ENCODE assay signal across 20 cellular contexts in the genomic region with DNA sequence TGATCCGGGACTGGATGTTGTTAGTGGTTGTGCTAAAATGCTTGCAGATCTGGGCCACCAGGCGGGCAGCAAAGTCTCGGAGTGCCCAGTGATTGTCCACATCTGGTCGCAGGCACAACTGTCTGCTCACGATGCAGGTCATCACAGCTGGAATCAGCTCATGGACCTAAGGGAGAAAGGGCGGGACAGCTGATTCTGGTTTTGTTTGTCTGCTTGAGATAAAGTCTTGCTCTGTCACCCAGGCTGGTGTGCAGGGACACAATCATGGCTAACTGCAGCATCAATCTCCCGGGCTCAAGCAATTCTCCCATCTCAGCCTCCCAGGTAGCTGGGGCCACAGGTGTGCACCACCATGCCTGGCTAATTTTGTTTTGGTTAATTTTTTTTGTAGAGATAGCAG.
"Had no signal": no experiment of that assay in that cellular context is flagged by ENCODE, and none has a peak within 500 bp of the region (broad histone marks: within the 10 kb centered on the region; RNA-seq: fewer than 3 reads in every experiment).

No MANE protein-coding gene starts in this region.

- H3K4me1 Mint-ChIP-seq: IgD-negative memory B cell had no signal

- DNase-seq: KBM-7, MV-4-11, NCI-H1048, NCI-H1105, NCI-H1417, NCI-H1436 treated with DMSO at 0.1 percent for 48 hours, NCI-H1694, NCI-H187 treated with DMSO at 0.1 percent for 48 hours, NCI-H2029 treated with DMSO at 0.1 percent for 48 hours, NCI-H2171 treated with DMSO at 0.1 percent for 48 hours, NCI-H524, NCI-H526 treated with DMSO at 0.1 percent for 48 hours, NCI-H748 treated with DMSO at 0.1 percent for 48 hours, SHP77 treated with DMSO at 0.1 percent for 48 hours, SJCRH30, SW 1271, T-cell had no signal

- H3K9me3 Mint-ChIP-seq: IgD-negative memory B cell, T-cell had no signal

- ATAC-seq: Panc1, Right ventricle myocardium inferior, T-cell had no signal

- H3K4me3 ChIP-seq: SJCRH30 had no signal

- H3K4me1 ChIP-seq: SJCRH30 had no signal

- H3K27me3 Mint-ChIP-seq: IgD-negative memory B cell, T-cell had no signal

- H3K4me3 Mint-ChIP-seq: T-cell had no signal

- H3K27me3 ChIP-seq: SJCRH30 had no signal

- H3K27ac ChIP-seq: SJCRH30 had no signal

- H3K9me3 ChIP-seq: SJCRH30 had no signal

- H3K27ac Mint-ChIP-seq: T-cell had no signal
